9 cellular contexts compared by ENCODE assay signal in genomic region chr4:139619644-139620043, GRCh38. TPM values are rescaled to one million over a fixed set of nuclear protein-coding genes. Genes with fewer than 3 reads are reported as not detected.
DNase-seq lines count a peak whose midpoint lies in the region; ATAC-seq and TF ChIP-seq lines count a peak whose summit lies in the region.
"Had no signal": no experiment of that assay in that cellular context is flagged by ENCODE, and none has a peak within 500 bp of the region (broad histone marks: within the 10 kb centered on the region; RNA-seq: fewer than 3 reads in every experiment).

No MANE protein-coding gene starts in this region.

- POLR2A ChIA-PET in activated CD4-positive, alpha-beta memory T cell treated with anti-CD3 and anti-CD28 coated beads for 36 hours (lab: Charles Lee) = no interaction called here

- DNase-seq in AG09319 (ENCODE audit: extremely low read depth, low read depth) = no peak
- DNase-seq in GM13976 (ENCODE audit: low spot score) = no peak
- peak; percentile 40 for DNase-seq in SKM-1 treated with dmso at 0.1 percent for 144 hours (lab: John Stamatoyannopoulos, UW; ENCODE audit: unreplicated experiment)
- DNase-seq in kidney epithelial cell (ENCODE audit: low read depth) = no peak
- DNase-seq in NCI-H187 treated with DMSO at 0.1 percent for 48 hours (lab: John Stamatoyannopoulos, UW) = no peak
- no peak for DNase-seq in prostate gland (ENCODE audit: low spot score)
- DNase-seq in activated CD4-positive, alpha-beta memory T cell treated with anti-CD3 and anti-CD28 coated beads for 36 hours = no peak

- no peaks in the 10 kb centered on the region for H3K9me3 ChIP-seq in prostate gland

- H3K4me3 ChIP-seq in kidney epithelial cell (ENCODE audit: low read depth, low read length) (no peak overlapping the region), prostate gland (no peak overlapping the region)

- no peak overlapping the region for H3K27ac Mint-ChIP-seq in activated CD4-positive, alpha-beta memory T cell treated with anti-CD3 and anti-CD28 coated beads for 36 hours
- H3K27ac Mint-ChIP-seq: stimulated activated naive CD8-positive, alpha-beta T cell treated with anti-CD3 and anti-CD28 coated beads, Interleukin-15, Interleukin-2, amounts not matched to agents 100 ng/mL and 50 ng/mL, for 24 hours had no signal

- in situ Hi-C loops in GM13976 (cut with MboI; ENCODE audit: low sequenced_read_pairs, unreplicated experiment) = no loop called here

- CTCF ChIA-PET in activated CD4-positive, alpha-beta memory T cell treated with anti-CD3 and anti-CD28 coated beads for 36 hours (lab: Charles Lee) = interaction anchor here (0.7 to 2.1 kb wide), 8 partner anchors 9 to 41 kb away, joined by 3 to 10 read pairs (median 4); no protein-coding TSS in a partner anchor

- H3K4me1 ChIP-seq in prostate gland (replicated peaks) = no peaks in the 10 kb centered on the region

- H3K27ac ChIP-seq in prostate gland = no peak overlapping the region

- peaks cover 2% of the 10 kb centered on the region for H3K27me3 Mint-ChIP-seq in activated CD4-positive, alpha-beta memory T cell treated with anti-CD3 and anti-CD28 coated beads for 36 hours

- H3K36me3 Mint-ChIP-seq in activated CD4-positive, alpha-beta memory T cell treated with anti-CD3 and anti-CD28 coated beads for 36 hours = no peaks in the 10 kb centered on the region

- intact Hi-C loops in prostate gland (cut with DNase I) = no loop called here
- intact Hi-C loops in activated CD4-positive, alpha-beta memory T cell treated with anti-CD3 and anti-CD28 coated beads for 36 hours (cut with micrococcal nuclease) = loop anchor here (2.0 kb wide), 1 partner anchor 31 kb away; no protein-coding TSS in a partner anchor

- no peaks in the 10 kb centered on the region for H3K9me3 Mint-ChIP-seq in activated CD4-positive, alpha-beta memory T cell treated with anti-CD3 and anti-CD28 coated beads for 36 hours
- H3K9me3 Mint-ChIP-seq: stimulated activated naive CD8-positive, alpha-beta T cell treated with anti-CD3 and anti-CD28 coated beads, Interleukin-15, Interleukin-2, amounts not matched to agents 100 ng/mL and 50 ng/mL, for 24 hours had no signal

- peak; percentile 75 for ATAC-seq in HG03342 (IDR thresholded peaks at IDR 0.05; ENCODE audit: unreplicated experiment)

- H3K27me3 ChIP-seq in kidney epithelial cell (ENCODE audit: control insufficient read depth, insufficient read depth, low read length) (no peaks in the 10 kb centered on the region), prostate gland (replicated peaks; ENCODE audit: insufficient read depth) (no peaks in the 10 kb centered on the region)

- no peaks in the 10 kb centered on the region for H3K36me3 ChIP-seq in kidney epithelial cell (ENCODE audit: control insufficient read depth, insufficient read depth, low read length)
- no peaks in the 10 kb centered on the region for H3K36me3 ChIP-seq in prostate gland

- no peaks in the 10 kb centered on the region for H3K4me1 Mint-ChIP-seq in activated CD4-positive, alpha-beta memory T cell treated with anti-CD3 and anti-CD28 coated beads for 36 hours (ENCODE audit: low read depth)

- TF ChIP-seq POLR2A in prostate gland (IDR thresholded peaks at IDR 0.05) = no peak

- H3K4me3 Mint-ChIP-seq in activated CD4-positive, alpha-beta memory T cell treated with anti-CD3 and anti-CD28 coated beads for 36 hours = no peak overlapping the region
- H3K4me3 Mint-ChIP-seq: stimulated activated naive CD8-positive, alpha-beta T cell treated with anti-CD3 and anti-CD28 coated beads, Interleukin-15, Interleukin-2, amounts not matched to agents 100 ng/mL and 50 ng/mL, for 24 hours had no signal

- 98% methylated on average over 5 of the region's 5 CpGs for WGBS in prostate gland

- peak; percentile 56 for TF ChIP-seq CTCF in AG09319 (IDR thresholded peaks at IDR 0.05; ENCODE audit: low read depth, low read length)
- peak; percentile 30 for TF ChIP-seq CTCF in GM13976 (IDR thresholded peaks at IDR 0.05; ENCODE audit: borderline replicate concordance, control extremely low read depth, extremely low read depth, insufficient read depth, missing control alignments)
- TF ChIP-seq CTCF in kidney epithelial cell (IDR thresholded peaks at IDR 0.05; ENCODE audit: insufficient read depth, low read length, poor library complexity, severe bottlenecking) = peak; percentile 37
- peak in 2 of 4 experiments; percentile 24 to 47 for TF ChIP-seq CTCF in prostate gland (IDR thresholded peaks at IDR 0.05)

RNA-seq across cellular contexts. Expression of gene MGST2, which starts 46.0 kb away (rescaled TPM):
- total RNA-seq in kidney epithelial cell (29.8 and 35.8 TPM in 2 replicates), prostate gland (100 to 1,000 TPM; 101 to 135 TPM)
- total RNA-seq in activated CD4-positive, alpha-beta memory T cell treated with anti-CD3 and anti-CD28 coated beads for 36 hours = 10 to 100 TPM in 1 of 2 experiments, 1 to 10 TPM in 1; 8.7 to 10.1 TPM
